In the genomic region with DNA sequence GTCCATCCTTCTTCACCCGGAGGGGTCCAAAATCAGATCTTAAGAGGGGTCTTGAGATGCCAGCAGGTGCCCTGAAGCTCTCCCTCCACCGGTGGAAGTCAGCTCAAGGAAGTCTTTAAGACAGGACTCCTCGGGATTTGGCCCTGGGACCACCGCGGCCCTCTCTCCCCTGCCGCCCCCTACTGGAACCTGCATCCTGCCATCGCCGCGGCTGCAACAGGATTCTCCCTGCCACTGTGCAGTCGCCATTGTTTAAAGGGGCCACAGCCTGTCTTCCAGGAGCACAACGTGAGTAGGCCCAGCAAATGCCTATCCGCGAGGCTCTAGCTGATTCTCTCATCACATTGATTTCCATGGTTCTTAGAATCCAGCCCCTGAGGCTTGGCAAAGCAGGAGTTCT, we compare ENCODE assay signal across 39 cellular contexts.
"Had no signal": no experiment of that assay in that cellular context is flagged by ENCODE, and none has a peak within 500 bp of the region (broad histone marks: within the 10 kb centered on the region; RNA-seq: fewer than 3 reads in every experiment).

No MANE protein-coding gene starts in this region.

- H3K27me3 Mint-ChIP-seq: activated naive CD4-positive, alpha-beta T cell treated with anti-CD3 and anti-CD28 coated beads, Interleukin-2, amount 10 ng/mL, durations not matched to agents 7 days and 5 days; activated naive CD4-positive, alpha-beta T cell treated with anti-CD3 and anti-CD28 coated beads, Interleukin-2, amount 50 U/mL, for 24 hours; activated naive CD8-positive, alpha-beta T cell; activated naive CD8-positive, alpha-beta T cell treated with anti-CD3 and anti-CD28 coated beads for 36 hours; activated naive CD8-positive, alpha-beta T cell treated with anti-CD3 and anti-CD28 coated beads, Interleukin-2, amount 10 ng/mL, durations not matched to agents 7 days and 5 days; activated naive CD8-positive, alpha-beta T cell treated with anti-CD3 and anti-CD28 coated beads, Interleukin-2, amount 50 U/mL, for 24 hours; activated T-cell treated with anti-CD3 and anti-CD28 coated beads, Interleukin-2, amount 50 U/mL, for 24 hours; activated T-helper 17 cell treated with anti-CD3 and anti-CD28 coated beads, Interleukin-2, amount 50 U/mL, for 72 hours; central memory CD8-positive, alpha-beta T cell had no signal

- H3K4me3 ChIP-seq: adrenal gland, ascending aorta, body of pancreas, breast epithelium, cardiac muscle cell had no signal

- H3K27ac Mint-ChIP-seq: activated naive CD4-positive, alpha-beta T cell treated with anti-CD3 and anti-CD28 coated beads for 36 hours; activated naive CD4-positive, alpha-beta T cell treated with anti-CD3 and anti-CD28 coated beads, Interleukin-2, amount 50 U/mL, for 24 hours; activated naive CD4-positive, alpha-beta T cell treated with anti-CD3 and anti-CD28 coated beads, Interleukin-2, amount 50 U/mL, for 72 hours; activated naive CD8-positive, alpha-beta T cell; activated naive CD8-positive, alpha-beta T cell treated with anti-CD3 and anti-CD28 coated beads for 36 hours; activated naive CD8-positive, alpha-beta T cell treated with anti-CD3 and anti-CD28 coated beads, Interleukin-2, amount 10 ng/mL, durations not matched to agents 7 days and 5 days; activated naive CD8-positive, alpha-beta T cell treated with anti-CD3 and anti-CD28 coated beads, Interleukin-2, amount 50 U/mL, for 24 hours; activated T-cell treated with anti-CD3 and anti-CD28 coated beads, Interleukin-2, amount 50 U/mL, for 24 hours; activated T-cell treated with anti-CD3 and anti-CD28 coated beads, Interleukin-2, amount 50 U/mL, for 72 hours; activated T-helper 1 cell treated with anti-CD3 and anti-CD28 coated beads, Interleukin-12 subunit alpha, Interleukin-12 subunit beta, Interleukin-2, Interleukin-4 antibody, amounts not matched to agents 30 ng/mL and 10 ng/mL and 1 ng/mL, durations not matched to agents 14 hours and 24 hours and 36 hours; activated T-helper 17 cell treated with anti-CD3 and anti-CD28 coated beads, Interleukin-2, amount 50 U/mL, for 72 hours; activated T-helper 2 cell treated with anti-CD3 and anti-CD28 coated beads, Interferon-gamma antibody, Interleukin-2, Interleukin-4, amounts not matched to agents 10 μg/mL and 5 μg/mL and 100 μg/mL, durations not matched to agents 14 hours and 24 hours and 36 hours; brain had no signal

- DNase-seq: activated effector memory CD4-positive, alpha-beta T cell treated with anti-CD3 and anti-CD28 coated beads, Interleukin-2, amount 50 U/mL, for 16 hours; activated effector memory CD4-positive, alpha-beta T cell treated with Interleukin-2 at 50 U/mL for 16 hours; activated gamma-delta T cell; activated gamma-delta T cell treated with Interleukin-2 at 50 U/mL for 16 hours; activated naive CD4-positive, alpha-beta T cell; activated naive CD4-positive, alpha-beta T cell treated with anti-CD3 and anti-CD28 coated beads for 36 hours; activated naive CD4-positive, alpha-beta T cell treated with anti-CD3 and anti-CD28 coated beads, Interleukin-2, amount 10 ng/mL, durations not matched to agents 7 days and 5 days; activated naive CD4-positive, alpha-beta T cell treated with anti-CD3 and anti-CD28 coated beads, Interleukin-2, amount 50 U/mL, for 16 hours; activated naive CD4-positive, alpha-beta T cell treated with Interleukin-2 at 50 U/mL for 16 hours; activated naive CD8-positive, alpha-beta T cell treated with anti-CD3 and anti-CD28 coated beads for 36 hours; activated naive CD8-positive, alpha-beta T cell treated with anti-CD3 and anti-CD28 coated beads, Interleukin-2, amount 10 ng/mL, durations not matched to agents 7 days and 5 days; activated naive CD8-positive, alpha-beta T cell treated with anti-CD3 and anti-CD28 coated beads, Interleukin-2, amount 50 U/mL, for 24 hours; activated T-cell treated with anti-CD3 and anti-CD28 coated beads for 4 hours; activated T-cell treated with anti-CD3 and anti-CD28 coated beads, Interleukin-2, amount 50 U/mL, for 1 hour; activated T-cell treated with anti-CD3 and anti-CD28 coated beads, Interleukin-2, amount 50 U/mL, for 24 hours; activated T-cell treated with anti-CD3 and anti-CD28 coated beads, Interleukin-2, amount 50 U/mL, for 4 hours; activated T-cell treated with anti-CD3 and anti-CD28 coated beads, Interleukin-2, amount 50 U/mL, for 48 hours; activated T-cell treated with anti-CD3 and anti-CD28 coated beads, Interleukin-2, amount 50 U/mL, for 72 hours; amniotic stem cell; amygdala; anterior cingulate cortex; aorta; body of pancreas; brain microvascular endothelial cell; caudate nucleus; central memory CD4-positive, alpha-beta T cell; cerebellar nuclear complex had no signal

- H3K27ac ChIP-seq: adrenal gland, ascending aorta, body of pancreas, brain microvascular endothelial cell, breast epithelium, cardiac muscle cell had no signal

- H3K9me3 ChIP-seq: adrenal gland, ascending aorta, body of pancreas had no signal

- H3K4me1 ChIP-seq: adrenal gland, ascending aorta, body of pancreas, breast epithelium had no signal

- H3K27me3 ChIP-seq: adrenal gland, ascending aorta, body of pancreas, brain microvascular endothelial cell, breast epithelium, cardiac muscle cell had no signal

- H3K36me3 Mint-ChIP-seq: activated naive CD8-positive, alpha-beta T cell; activated naive CD8-positive, alpha-beta T cell treated with anti-CD3 and anti-CD28 coated beads for 36 hours had no signal

- H3K4me3 Mint-ChIP-seq: activated naive CD4-positive, alpha-beta T cell treated with anti-CD3 and anti-CD28 coated beads for 36 hours; activated naive CD4-positive, alpha-beta T cell treated with anti-CD3 and anti-CD28 coated beads, Interleukin-2, amount 10 ng/mL, durations not matched to agents 7 days and 5 days; activated naive CD4-positive, alpha-beta T cell treated with anti-CD3 and anti-CD28 coated beads, Interleukin-2, amount 50 U/mL, for 24 hours; activated naive CD8-positive, alpha-beta T cell; activated naive CD8-positive, alpha-beta T cell treated with anti-CD3 and anti-CD28 coated beads for 36 hours; activated naive CD8-positive, alpha-beta T cell treated with anti-CD3 and anti-CD28 coated beads, Interleukin-2, amount 10 ng/mL, durations not matched to agents 7 days and 5 days; activated naive CD8-positive, alpha-beta T cell treated with anti-CD3 and anti-CD28 coated beads, Interleukin-2, amount 50 U/mL, for 24 hours; activated T-cell treated with anti-CD3 and anti-CD28 coated beads, Interleukin-2, amount 50 U/mL, for 24 hours; activated T-cell treated with anti-CD3 and anti-CD28 coated beads, Interleukin-2, amount 50 U/mL, for 4 hours; activated T-cell treated with anti-CD3 and anti-CD28 coated beads, Interleukin-2, amount 50 U/mL, for 72 hours; activated T-helper 1 cell treated with anti-CD3 and anti-CD28 coated beads, Interleukin-12 subunit alpha, Interleukin-12 subunit beta, Interleukin-2, Interleukin-4 antibody, amounts not matched to agents 30 ng/mL and 10 ng/mL and 1 ng/mL, durations not matched to agents 14 hours and 24 hours and 36 hours; activated T-helper 17 cell treated with anti-CD3 and anti-CD28 coated beads, Interleukin-2, amount 50 U/mL, for 72 hours; brain; central memory CD8-positive, alpha-beta T cell had no signal

- H3K36me3 ChIP-seq: adrenal gland, ascending aorta, brain microvascular endothelial cell, breast epithelium, cardiac muscle cell had no signal

- H3K4me1 Mint-ChIP-seq: activated naive CD4-positive, alpha-beta T cell treated with anti-CD3 and anti-CD28 coated beads, Interleukin-2, amount 10 ng/mL, durations not matched to agents 7 days and 5 days; activated naive CD4-positive, alpha-beta T cell treated with anti-CD3 and anti-CD28 coated beads, Interleukin-2, amount 50 U/mL, for 24 hours; activated naive CD8-positive, alpha-beta T cell treated with anti-CD3 and anti-CD28 coated beads for 36 hours; activated naive CD8-positive, alpha-beta T cell treated with anti-CD3 and anti-CD28 coated beads, Interleukin-2, amount 10 ng/mL, durations not matched to agents 7 days and 5 days; activated naive CD8-positive, alpha-beta T cell treated with anti-CD3 and anti-CD28 coated beads, Interleukin-2, amount 50 U/mL, for 24 hours; brain; central memory CD8-positive, alpha-beta T cell had no signal

- ATAC-seq: activated naive CD4-positive, alpha-beta T cell treated with anti-CD3 and anti-CD28 coated beads, Interleukin-2, amount 50 U/mL, for 72 hours; activated naive CD8-positive, alpha-beta T cell treated with anti-CD3 and anti-CD28 coated beads, Interleukin-2, amount 50 U/mL, for 24 hours; activated T-cell treated with anti-CD3 and anti-CD28 coated beads, Interleukin-2, amount 50 U/mL, for 4 hours; activated T-cell treated with anti-CD3 and anti-CD28 coated beads, Interleukin-2, amount 50 U/mL, for 72 hours; activated T-helper 17 cell treated with anti-CD3 and anti-CD28 coated beads, Interleukin-2, amount 50 U/mL, for 72 hours; body of pancreas had no signal
